8 cellular contexts compared by ENCODE assay signal in the genomic region with DNA sequence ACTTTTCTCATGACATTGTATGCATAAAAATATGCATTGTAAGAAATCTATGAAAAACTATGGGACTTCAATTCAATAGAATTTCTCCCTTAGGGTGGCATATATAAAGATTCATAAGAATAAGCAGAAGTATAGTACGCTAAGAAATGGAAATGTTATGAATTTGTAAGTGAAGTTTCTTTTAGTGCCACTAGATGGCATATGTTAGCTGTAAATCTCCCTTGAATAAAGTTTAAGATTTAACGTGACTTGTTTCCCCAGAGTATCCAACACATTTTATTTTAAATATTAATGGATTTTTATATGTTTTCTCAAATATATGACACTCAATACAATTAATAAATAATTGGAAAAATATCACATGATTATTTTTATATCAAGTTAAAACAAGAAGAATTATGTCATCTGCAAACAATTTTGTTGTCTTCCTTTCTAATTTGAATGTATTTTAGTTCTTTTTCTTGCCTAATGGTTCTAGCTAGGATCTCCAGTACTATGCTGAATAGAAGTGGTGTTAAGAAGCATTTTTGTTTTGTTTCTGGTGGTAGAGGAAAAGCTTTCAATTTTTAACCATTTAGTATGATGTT.
DNase-seq lines count a peak whose midpoint lies in the region; ATAC-seq and TF ChIP-seq lines count a peak whose summit lies in the region.

No MANE protein-coding gene starts in this region.

- no peak overlapping the region for H2AK5ac ChIP-seq in neuronal stem cell (ENCODE audit: low read depth, low read length)

- H3K27ac ChIP-seq in tibial nerve: peak overlapping the region in 1 of 4 donors; percentile 28
- H3K27ac ChIP-seq in neuronal stem cell (replicated peaks; ENCODE audit: low read length): no peak overlapping the region

- no peak overlapping the region for H3K9ac ChIP-seq in neuronal stem cell (ENCODE audit: low read depth, low read length, poor library complexity)

- TF ChIP-seq POLR2A in tibial nerve (IDR thresholded peaks at IDR 0.05): no peak

- no peak overlapping the region for H2BK15ac ChIP-seq in neuronal stem cell (ENCODE audit: low read length)

- H3K4me3 ChIP-seq in fibroblast of the aortic adventitia (ENCODE audit: low read depth, low read length): no peak overlapping the region
- no peak overlapping the region for H3K4me3 ChIP-seq in tibial nerve
- H3K4me3 ChIP-seq in neuronal stem cell (ENCODE audit: low read length in 2 of 2): no peak overlapping the region

- DNase-seq in NCI-H1694 treated with DMSO at 0.1 percent for 48 hours (lab: John Stamatoyannopoulos, UW): peak; percentile 65
- DNase-seq in NCI-H1694 (lab: John Stamatoyannopoulos, UW): no peak
- peak; percentile 33 for DNase-seq in RPMI8226
- DNase-seq in fibroblast of the aortic adventitia (ENCODE audit: low read depth): peak; percentile 74
- no peak for DNase-seq in tibial nerve (ENCODE audit: low spot score in 2 of 2)
- no peak for DNase-seq in neuronal stem cell (ENCODE audit: low spot score)

- H2BK120ac ChIP-seq in neuronal stem cell (ENCODE audit: low read depth, low read length): no peak overlapping the region

- H2BK5ac ChIP-seq in neuronal stem cell (ENCODE audit: low read length): no peak overlapping the region

- H3K14ac ChIP-seq in neuronal stem cell (ENCODE audit: low read length): no peak overlapping the region

- ATAC-seq in HG03354 (IDR thresholded peaks at IDR 0.05; ENCODE audit: poor library complexity, severe bottlenecking, unreplicated experiment): peak; percentile 77
- ATAC-seq in HG03135 (IDR thresholded peaks at IDR 0.05; ENCODE audit: unreplicated experiment): no peak

- H3K4me2 ChIP-seq in neuronal stem cell (ENCODE audit: insufficient read depth, low read length, poor library complexity, severe bottlenecking): no peak overlapping the region

- no peaks in the 10 kb centered on the region for H3K27me3 ChIP-seq in tibial nerve
- H3K27me3 ChIP-seq in neuronal stem cell (ENCODE audit: control insufficient read depth in 3 of 3, insufficient read depth in 3 of 3, low read depth in 1 of 3, low read length in 3 of 3): no peaks in the 10 kb centered on the region

- no peak overlapping the region for H3K4ac ChIP-seq in neuronal stem cell (ENCODE audit: low read length)

- H3K36me3 ChIP-seq in tibial nerve (no peaks in the 10 kb centered on the region), neuronal stem cell (replicated peaks in 1 of 2; ENCODE audit: control insufficient read depth in 2 of 2, insufficient read depth in 2 of 2, low read length in 2 of 2) (no peaks in the 10 kb centered on the region)

- H4K8ac ChIP-seq in neuronal stem cell (ENCODE audit: low read depth, low read length): no peak overlapping the region

- no peak overlapping the region for H2BK12ac ChIP-seq in neuronal stem cell (ENCODE audit: low read length)

- no peak overlapping the region for H4K91ac ChIP-seq in neuronal stem cell (ENCODE audit: low read depth, low read length, poor library complexity)

- H3K79me1 ChIP-seq in neuronal stem cell (ENCODE audit: low read depth, low read length): no peaks in the 10 kb centered on the region

- H3K4me1 ChIP-seq in tibial nerve (peaks cover 0 to 10% (median 0%) of the 10 kb centered on the region in 4 donors), neuronal stem cell (ENCODE audit: control insufficient read depth in 2 of 2, insufficient read depth in 1 of 2, low read depth in 1 of 2, low read length in 2 of 2) (peaks cover 0 to 5% of the 10 kb centered on the region in 2 donors)

- no peak for TF ChIP-seq EP300 in tibial nerve (IDR thresholded peaks at IDR 0.05)

- H2AFZ ChIP-seq in neuronal stem cell (ENCODE audit: low read length): no peak overlapping the region

- no peak overlapping the region for H3K18ac ChIP-seq in neuronal stem cell (ENCODE audit: low read length)

- TF ChIP-seq CTCF in fibroblast of the aortic adventitia (IDR thresholded peaks at IDR 0.05; ENCODE audit: insufficient read depth, low read length) (peak; percentile 48), tibial nerve (IDR thresholded peaks at IDR 0.05) (peak; percentile 46 to 61 (median 55))

- no peaks in the 10 kb centered on the region for H3K9me3 ChIP-seq in tibial nerve
- H3K9me3 ChIP-seq in neuronal stem cell (replicated peaks in 1 of 2; ENCODE audit: control insufficient read depth in 2 of 2, insufficient read depth in 1 of 2, low read depth in 1 of 2, low read length in 2 of 2): peaks cover 0 to 2% of the 10 kb centered on the region in 2 donors

- H3K23ac ChIP-seq in neuronal stem cell (ENCODE audit: low read depth, low read length, poor library complexity): no peak overlapping the region

- WGBS in tibial nerve, 2 donors: 5 to 6% methylated on average over 2 of the region's 2 CpGs
- WGBS in neuronal stem cell (ENCODE audit: extremely low coverage in 2 of 2, insufficient read length in 2 of 2, insufficient replicate concordance in 1 of 2), 2 donors: no CpG with 5 or more reads among the region's 2 CpGs

Comparison
In these comparisons a context has a peak if more than half of its experiments do, and no peak if none do; other contexts are left out.
1. DNase-seq: peak in NCI-H1694 treated with DMSO at 0.1 percent for 48 hours (single experiment), RPMI8226 (single experiment) and fibroblast of the aortic adventitia (single experiment); none in NCI-H1694 (single experiment), tibial nerve (0 of 2) and neuronal stem cell (single experiment).